8 cellular contexts compared by ENCODE assay signal in the genomic region with DNA sequence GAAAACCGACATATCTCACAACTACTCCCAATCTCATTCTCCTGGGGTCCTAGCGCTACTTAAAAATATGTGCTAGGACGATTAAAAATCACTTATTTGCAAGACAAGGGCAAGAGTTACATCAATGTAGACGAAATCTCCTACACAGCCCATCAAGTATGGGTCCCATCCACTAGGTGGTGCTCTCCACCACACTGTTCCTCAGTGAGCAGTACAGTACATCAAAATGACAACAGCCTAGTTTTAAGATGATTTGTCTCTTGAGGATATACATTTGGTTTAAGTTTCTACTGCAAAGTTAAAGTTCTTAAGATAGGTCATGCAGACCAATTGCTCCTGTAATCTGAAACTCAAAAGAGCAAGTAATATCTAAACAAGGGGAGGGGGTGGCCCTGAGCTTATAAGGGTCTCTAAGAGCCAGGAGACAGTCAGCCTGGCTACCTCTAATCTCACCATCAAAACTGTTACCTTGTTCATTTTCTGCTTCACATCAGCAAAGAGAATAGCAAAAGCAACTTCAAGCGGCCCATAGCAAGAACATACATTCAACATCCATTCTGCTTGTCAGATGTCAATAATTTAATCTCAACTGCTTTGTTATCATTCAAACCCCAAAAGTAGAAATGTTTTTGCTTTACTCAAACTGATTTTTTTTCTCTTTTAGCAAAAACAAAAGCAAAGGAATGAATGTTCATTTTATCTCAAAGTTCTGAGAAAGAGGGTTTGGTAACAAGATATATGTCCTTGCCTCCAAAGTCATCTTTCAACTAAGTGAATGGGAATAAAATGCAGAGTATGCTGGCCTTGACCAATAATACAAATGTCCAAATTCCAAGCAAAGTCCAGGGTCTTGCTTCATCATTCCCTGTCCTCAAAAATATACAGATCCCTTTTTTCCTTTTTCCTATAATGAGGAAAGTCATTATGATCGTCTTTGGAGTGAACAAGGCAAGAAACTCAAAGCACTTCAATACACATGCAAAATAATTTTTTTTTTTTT. TPM values are rescaled to one million over a fixed set of nuclear protein-coding genes. Genes with fewer than 3 reads are reported as not detected.
DNase-seq lines count a peak whose midpoint lies in the region; ATAC-seq lines count a peak whose summit lies in the region.

No MANE protein-coding gene starts in this region.

- peaks cover 6% of the 10 kb centered on the region for H3K4me1 Mint-ChIP-seq in activated CD4-positive, alpha-beta T cell treated with anti-CD3 and anti-CD28 coated beads, Interleukin-2, amount 10 ng/mL, durations not matched to agents 24 days and 14 days

- no peaks in the 10 kb centered on the region for H3K9me3 Mint-ChIP-seq in activated CD4-positive, alpha-beta T cell treated with anti-CD3 and anti-CD28 coated beads, Interleukin-2, amount 10 ng/mL, durations not matched to agents 24 days and 14 days

- DNase-seq in AG20443 (ENCODE audit: low spot score) (peak; percentile 73), NCI-H345 treated with DMSO at 0.1 percent for 48 hours (lab: John Stamatoyannopoulos, UW; ENCODE audit: unreplicated experiment) (peak; percentile 18), dermis microvascular lymphatic vessel endothelial cell (ENCODE audit: low read depth in 2 of 2) (peak; percentile 71 to 83), medulla oblongata (ENCODE audit: extremely low spot score) (peak; percentile 89)
- peak; percentile 91 for DNase-seq in activated CD4-positive, alpha-beta T cell treated with anti-CD3 and anti-CD28 coated beads, Interleukin-2, amount 10 ng/mL, durations not matched to agents 24 days and 14 days
- DNase-seq in stimulated activated CD8-positive, alpha-beta memory T cell treated with anti-CD3 and anti-CD28 coated beads, Interleukin-15, amount 100 ng/mL, for 48 hours (ENCODE audit: low read depth in 2 of 2) = peak; percentile 48 to 49

- no peaks in the 10 kb centered on the region for H3K36me3 Mint-ChIP-seq in activated CD4-positive, alpha-beta T cell treated with anti-CD3 and anti-CD28 coated beads, Interleukin-2, amount 10 ng/mL, durations not matched to agents 24 days and 14 days (ENCODE audit: low read depth)

- intact Hi-C loops in activated CD4-positive, alpha-beta T cell treated with anti-CD3 and anti-CD28 coated beads, Interleukin-2, amount 10 ng/mL, durations not matched to agents 24 days and 14 days (cut with micrococcal nuclease) = loop anchor here (2.0 to 5.0 kb wide), 3 partner anchors 368 to 1324 kb away; no protein-coding TSS in a partner anchor

- H3K4me3 Mint-ChIP-seq in activated CD4-positive, alpha-beta T cell treated with anti-CD3 and anti-CD28 coated beads, Interleukin-2, amount 10 ng/mL, durations not matched to agents 24 days and 14 days = no peak overlapping the region

- no peak overlapping the region for H3K27ac Mint-ChIP-seq in activated CD4-positive, alpha-beta T cell treated with anti-CD3 and anti-CD28 coated beads, Interleukin-2, amount 10 ng/mL, durations not matched to agents 24 days and 14 days

- ATAC-seq in GM18517 (IDR thresholded peaks at IDR 0.05; ENCODE audit: unreplicated experiment) = peak; percentile 69
- peak; percentile 79 for ATAC-seq in HG03039 (IDR thresholded peaks at IDR 0.05; ENCODE audit: unreplicated experiment)

- H3K27me3 Mint-ChIP-seq in activated CD4-positive, alpha-beta T cell treated with anti-CD3 and anti-CD28 coated beads, Interleukin-2, amount 10 ng/mL, durations not matched to agents 24 days and 14 days = no peaks in the 10 kb centered on the region

RNA-seq across cellular contexts. Expression of a gene that starts 53.1 kb away (rescaled TPM):
- 28.7 and 35.6 TPM in 2 replicates for total RNA-seq in activated CD4-positive, alpha-beta T cell treated with anti-CD3 and anti-CD28 coated beads, Interleukin-2, amount 10 ng/mL, durations not matched to agents 24 days and 14 days
- 14.3 and 16.0 TPM in 2 replicates for total RNA-seq in dermis microvascular lymphatic vessel endothelial cell

Comparison
In these comparisons a context has a peak if more than half of its experiments do, and no peak if none do; other contexts are left out.
1. Peak in every context shown above with its lines: DNase-seq and ATAC-seq.
2. DNase-seq: peak in every context shown above with its lines; median percentile 91 in activated CD4-positive, alpha-beta T cell treated with anti-CD3 and anti-CD28 coated beads, Interleukin-2, amount 10 ng/mL, durations not matched to agents 24 days and 14 days; 89 in medulla oblongata; 77 in dermis microvascular lymphatic vessel endothelial cell; 73 in AG20443; 48 in stimulated activated CD8-positive, alpha-beta memory T cell treated with anti-CD3 and anti-CD28 coated beads, Interleukin-15, amount 100 ng/mL, for 48 hours; 18 in NCI-H345 treated with DMSO at 0.1 percent for 48 hours.